29 cellular contexts compared by ENCODE assay signal in the genomic region with DNA sequence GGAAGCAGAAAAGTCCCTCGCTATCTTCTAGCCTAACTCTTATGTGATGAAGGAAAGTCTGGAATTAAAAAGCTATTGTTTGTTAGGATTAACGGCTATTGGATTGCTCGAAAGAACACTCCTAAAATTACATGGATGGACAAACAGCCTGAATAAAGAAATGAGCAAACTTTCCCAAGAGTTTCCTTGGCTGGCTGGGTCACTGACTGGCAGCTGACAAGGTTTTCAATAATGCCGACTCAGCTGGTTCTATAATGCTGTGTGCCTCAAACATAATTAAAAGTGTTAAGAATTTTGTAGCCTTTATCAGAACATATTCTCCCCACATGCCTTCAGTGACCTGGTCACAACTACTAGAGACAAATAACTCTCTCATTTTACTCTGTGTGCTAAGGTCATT.
"Had no signal": no experiment of that assay in that cellular context is flagged by ENCODE, and none has a peak within 500 bp of the region (broad histone marks: within the 10 kb centered on the region; RNA-seq: fewer than 3 reads in every experiment).

No MANE protein-coding gene starts in this region.

- H3K27me3 ChIP-seq: adrenal gland, MG63, Peyer's patch, SJSA1 had no signal

- H3K9me3 ChIP-seq: adrenal gland, MG63, Peyer's patch, SJSA1, SK-N-SH had no signal

- H3K4me2 ChIP-seq: SK-N-SH had no signal

- H3K9ac ChIP-seq: SK-N-SH had no signal

- H3K4me1 ChIP-seq: adrenal gland, Peyer's patch, SJSA1 had no signal

- H3K27ac ChIP-seq: adrenal gland, Peyer's patch, SJSA1 had no signal

- H3K36me3 ChIP-seq: adrenal gland, MG63, Peyer's patch, SJSA1 had no signal

- DNase-seq: activated CD4-positive, alpha-beta T cell treated with anti-CD3 and anti-CD28 coated beads, Interleukin-2, amount 10 ng/mL, durations not matched to agents 7 days and 5 days; activated CD4-positive, alpha-beta T cell treated with anti-CD3 and anti-CD28 coated beads, Interleukin-2, amount 50 U/mL, for 48 hours; activated CD8-positive, alpha-beta T cell treated with anti-CD3 and anti-CD28 coated beads, Interleukin-2, amount 10 ng/mL, durations not matched to agents 7 days and 5 days; activated gamma-delta T cell treated with Interleukin-2 at 50 U/mL for 16 hours; activated naive CD4-positive, alpha-beta T cell treated with anti-CD3 and anti-CD28 coated beads for 36 hours; activated T-cell treated with anti-CD3 and anti-CD28 coated beads for 4 hours; activated T-cell treated with anti-CD3 and anti-CD28 coated beads, Interleukin-2, amount 50 U/mL, for 4 hours; adrenal gland; caudate nucleus; cerebellar nuclear complex; Karpas-422; MG63; NCI-H1048; NCI-H1105 treated with DMSO at 0.1 percent for 48 hours; NCI-H1436; NCI-H1694; NCI-H1930; NCI-H2081 treated with DMSO at 0.1 percent for 48 hours; NCI-H345; NCI-H524 treated with DMSO at 0.1 percent for 48 hours; PC-3; Peyer's patch; RPMI8226; SHP77 treated with DMSO at 0.1 percent for 48 hours; SK-N-SH had no signal

- ATAC-seq: activated CD8-positive, alpha-beta T cell treated with anti-CD3 and anti-CD28 coated beads, Interleukin-2, amount 10 ng/mL, durations not matched to agents 7 days and 5 days; activated naive CD4-positive, alpha-beta T cell treated with anti-CD3 and anti-CD28 coated beads, Interleukin-2, amount 50 U/mL, for 72 hours; activated T-cell treated with anti-CD3 and anti-CD28 coated beads, Interleukin-2, amount 50 U/mL, for 4 hours; PC-3 had no signal

- H3K4me3 ChIP-seq: adrenal gland, MG63, Peyer's patch, SJSA1 had no signal

- FAIRE-seq: bronchial epithelial cell, TTC549 had no signal
